ENCODE assay signal across 8 cellular contexts in genomic region chr19:2561895-2562294, GRCh38.
DNase-seq lines count a peak whose midpoint lies in the region; ATAC-seq and TF ChIP-seq lines count a peak whose summit lies in the region.

No MANE protein-coding gene starts in this region.

- intact Hi-C loops in left ventricle myocardium superior (cut with micrococcal nuclease) (no loop called here), lower leg skin (cut with DNase I; ENCODE audit: low total_unique reads) (no loop called here)

- ATAC-seq in HG03103 (IDR thresholded peaks at IDR 0.05; ENCODE audit: low read depth, unreplicated experiment) (peak; percentile 51), left ventricle myocardium superior (peak; percentile 17)
- ATAC-seq in stimulated activated effector memory CD8-positive, alpha-beta T cell treated with anti-CD3 and anti-CD28 coated beads, Interleukin-12 subunit alpha, Interleukin-12 subunit beta, amount 100 ng/mL, for 72 hours = peak; percentile 92

- WGBS in lower leg skin, 2 donors = 33 to 41% methylated on average over 14 of the region's 14 CpGs

- TF ChIP-seq POLR2A in GM19193 (IDR thresholded peaks at IDR 0.05; ENCODE audit: extremely low read depth, insufficient read depth, insufficient read length) (peak; percentile 51), lower leg skin (IDR thresholded peaks at IDR 0.05) (no peak)

- no peaks in the 10 kb centered on the region for H3K9me3 Mint-ChIP-seq in stimulated activated effector memory CD8-positive, alpha-beta T cell treated with anti-CD3 and anti-CD28 coated beads, Interleukin-12 subunit alpha, Interleukin-12 subunit beta, amount 100 ng/mL, for 72 hours

- H3K4me3 Mint-ChIP-seq in stimulated activated effector memory CD8-positive, alpha-beta T cell treated with anti-CD3 and anti-CD28 coated beads, Interleukin-12 subunit alpha, Interleukin-12 subunit beta, amount 100 ng/mL, for 72 hours = peak overlapping the region; percentile 85

- no peak for TF ChIP-seq CTCF in lower leg skin (IDR thresholded peaks at IDR 0.05)

- DNase-seq in activated CD4-positive, alpha-beta T cell treated with anti-CD3 and anti-CD28 coated beads, Interleukin-2, amount 50 U/mL, for 4 hours = peak; percentile 65 to 68
- DNase-seq in left ventricle myocardium superior = peak; percentile 23
- peak; percentile 56 to 91 for DNase-seq in stimulated activated effector memory CD8-positive, alpha-beta T cell treated with anti-CD3 and anti-CD28 coated beads, Interleukin-12 subunit alpha, Interleukin-12 subunit beta, amount 100 ng/mL, for 72 hours (ENCODE audit: low spot score in 2 of 2)
- no peak for DNase-seq in DMS 273 (lab: John Stamatoyannopoulos, UW; ENCODE audit: unreplicated experiment)
- DNase-seq in lower leg skin (ENCODE audit: low spot score in 2 of 2) = no peak
- no peak for DNase-seq in middle frontal gyrus (ENCODE audit: extremely low spot score, low spot score)

- H3K4me1 Mint-ChIP-seq in stimulated activated effector memory CD8-positive, alpha-beta T cell treated with anti-CD3 and anti-CD28 coated beads, Interleukin-12 subunit alpha, Interleukin-12 subunit beta, amount 100 ng/mL, for 72 hours = peaks cover 53% of the 10 kb centered on the region

- no peak overlapping the region for H3K4me3 ChIP-seq in lower leg skin (ENCODE audit: low read depth, poor library complexity, severe bottlenecking)

- peaks cover 11% of the 10 kb centered on the region for H3K36me3 Mint-ChIP-seq in stimulated activated effector memory CD8-positive, alpha-beta T cell treated with anti-CD3 and anti-CD28 coated beads, Interleukin-12 subunit alpha, Interleukin-12 subunit beta, amount 100 ng/mL, for 72 hours

- peak overlapping the region; percentile 94 for H3K27ac Mint-ChIP-seq in stimulated activated effector memory CD8-positive, alpha-beta T cell treated with anti-CD3 and anti-CD28 coated beads, Interleukin-12 subunit alpha, Interleukin-12 subunit beta, amount 100 ng/mL, for 72 hours

Comparison
In these comparisons a context has a peak if more than half of its experiments do, and no peak if none do; other contexts are left out.
1. ATAC-seq: peak in every context shown above with its lines; median percentile 92 in stimulated activated effector memory CD8-positive, alpha-beta T cell treated with anti-CD3 and anti-CD28 coated beads, Interleukin-12 subunit alpha, Interleukin-12 subunit beta, amount 100 ng/mL, for 72 hours; 51 in HG03103; 17 in left ventricle myocardium superior.
2. DNase-seq: peak in activated CD4-positive, alpha-beta T cell treated with anti-CD3 and anti-CD28 coated beads, Interleukin-2, amount 50 U/mL, for 4 hours (2 of 2), left ventricle myocardium superior (single experiment) and stimulated activated effector memory CD8-positive, alpha-beta T cell treated with anti-CD3 and anti-CD28 coated beads, Interleukin-12 subunit alpha, Interleukin-12 subunit beta, amount 100 ng/mL, for 72 hours (2 of 2); none in DMS 273 (single experiment), lower leg skin (0 of 2) and middle frontal gyrus (single experiment).